16 cellular contexts compared by ENCODE assay signal in the genomic region with DNA sequence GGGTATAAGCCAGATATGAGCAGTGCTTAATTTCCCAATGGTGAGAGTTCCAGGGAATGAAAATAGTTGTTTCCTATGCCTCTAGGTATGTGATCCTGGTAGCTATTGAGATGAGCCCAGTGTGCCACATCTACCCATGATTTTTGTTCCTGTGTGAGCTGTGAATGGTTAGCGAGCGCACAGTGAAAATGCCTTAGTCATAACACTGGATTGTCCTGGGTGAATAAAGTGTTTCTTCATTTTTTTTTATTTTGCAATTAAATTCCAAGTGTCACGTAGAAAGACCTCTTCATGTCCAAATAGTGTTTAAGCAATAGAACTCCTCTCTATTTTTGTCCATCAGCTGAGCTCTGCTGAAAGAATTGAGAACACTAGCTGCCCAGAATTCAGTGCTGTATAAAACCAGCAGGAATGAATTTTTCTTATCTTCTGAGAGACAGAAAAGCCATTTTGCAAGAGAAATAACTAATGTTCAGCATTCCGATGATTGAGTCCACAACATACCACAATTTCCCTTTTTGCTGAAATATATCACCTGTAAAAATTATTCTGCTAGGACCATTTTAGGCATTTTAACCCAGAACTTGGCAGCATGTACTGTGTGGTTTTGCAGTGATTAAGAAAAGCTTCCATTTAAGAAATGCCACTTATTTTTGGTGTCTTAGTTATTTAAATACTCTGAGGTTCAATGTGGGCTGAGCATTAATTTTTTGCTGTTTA. TPM values are rescaled to one million over a fixed set of nuclear protein-coding genes. Genes with fewer than 3 reads are reported as not detected.
DNase-seq lines count a peak whose midpoint lies in the region; ATAC-seq and TF ChIP-seq lines count a peak whose summit lies in the region.
"Had no signal": no experiment of that assay in that cellular context is flagged by ENCODE, and none has a peak within 500 bp of the region (broad histone marks: within the 10 kb centered on the region; RNA-seq: fewer than 3 reads in every experiment).

No MANE protein-coding gene starts in this region.

- no peaks in the 10 kb centered on the region for H3K36me3 ChIP-seq in breast epithelium
- H3K36me3 ChIP-seq in heart right ventricle: no peaks in the 10 kb centered on the region
- no peaks in the 10 kb centered on the region for H3K36me3 ChIP-seq in psoas muscle (ENCODE audit: insufficient read depth in 1 of 2, low read depth in 1 of 2)
- no peaks in the 10 kb centered on the region for H3K36me3 ChIP-seq in CD8-positive, alpha-beta T cell (ENCODE audit: insufficient read depth, low read length)

- in situ Hi-C loops in ACHN (cut with HindIII; ENCODE audit: low pct_ligation_motif_present, low pct_unique_long_range_greater_than_20kb, low sequenced_read_pairs): no loop called here

- peaks cover 2% of the 10 kb centered on the region for H3K4me1 Mint-ChIP-seq in CD8-positive, alpha-beta T cell (ENCODE audit: low read depth)
- H3K4me1 Mint-ChIP-seq in natural killer cell treated with Interleukin-12 subunit alpha and Interleukin-12 subunit beta and Interleukin-15 and Interleukin-18, amount 100 ng/mL, for 72 hours (ENCODE audit: low read depth in 2 of 2): peaks cover 0 to 5% of the 10 kb centered on the region in 2 donors
- H3K4me1 Mint-ChIP-seq in natural killer cell: no peaks in the 10 kb centered on the region

- POLR2A ChIA-PET in CD8-positive, alpha-beta T cell (lab: Charles Lee): no interaction called here

- H3K36me3 Mint-ChIP-seq in CD8-positive, alpha-beta T cell: no peaks in the 10 kb centered on the region
- no peaks in the 10 kb centered on the region for H3K36me3 Mint-ChIP-seq in natural killer cell treated with Interleukin-12 subunit alpha and Interleukin-12 subunit beta and Interleukin-15 and Interleukin-18, amount 100 ng/mL, for 72 hours
- no peaks in the 10 kb centered on the region for H3K36me3 Mint-ChIP-seq in natural killer cell
- H3K36me3 Mint-ChIP-seq: activated naive CD8-positive, alpha-beta T cell had no signal

- peak; percentile 46 for DNase-seq in AG10803 (ENCODE audit: low read depth)
- DNase-seq in breast epithelium (ENCODE audit: low spot score in 2 of 2): no peak
- DNase-seq in heart right ventricle: no peak
- DNase-seq in psoas muscle: no peak
- no peak for DNase-seq in CD8-positive, alpha-beta T cell
- no peak for DNase-seq in natural killer cell treated with Interleukin-12 subunit alpha and Interleukin-12 subunit beta and Interleukin-15 and Interleukin-18, amount 100 ng/mL, for 72 hours (ENCODE audit: low spot score)
- no peak for DNase-seq in ACHN
- DNase-seq in natural killer cell: no peak
- DNase-seq: activated CD4-positive, alpha-beta T cell treated with anti-CD3 and anti-CD28 coated beads for 36 hours; COR-L47; GF-D8; Karpas-422; NCI-H187; NCI-H526 treated with DMSO at 0.1 percent for 48 hours; T-helper 17 cell had no signal

- intact Hi-C loops in breast epithelium (cut with DNase I; ENCODE audit: low total_unique reads): loop anchor here (5.0 kb wide), 1 partner anchor 81 kb away; no protein-coding TSS in a partner anchor
- intact Hi-C loops in heart right ventricle (cut with DNase I): no loop called here
- intact Hi-C loops in psoas muscle (cut with DNase I): no loop called here
- intact Hi-C loops in CD8-positive, alpha-beta T cell (cut with DNase I, micrococcal nuclease): no loop called here
- intact Hi-C loops in natural killer cell (cut with micrococcal nuclease): no loop called here

- H3K27ac ChIP-seq in breast epithelium (peak overlapping the region; percentile 38 to 55), heart right ventricle (peak overlapping the region in 6 of 10 donors; percentile 3 to 59 (median 54)), psoas muscle (peak overlapping the region; percentile 51)
- H3K27ac ChIP-seq in CD8-positive, alpha-beta T cell (ENCODE audit: low read depth, low read length): no peak overlapping the region

- no peak overlapping the region for H3K4me3 Mint-ChIP-seq in CD8-positive, alpha-beta T cell
- H3K4me3 Mint-ChIP-seq in natural killer cell treated with Interleukin-12 subunit alpha and Interleukin-12 subunit beta and Interleukin-15 and Interleukin-18, amount 100 ng/mL, for 72 hours: no peak overlapping the region
- H3K4me3 Mint-ChIP-seq in natural killer cell: no peak overlapping the region
- H3K4me3 Mint-ChIP-seq: activated CD4-positive, alpha-beta T cell treated with anti-CD3 and anti-CD28 coated beads for 36 hours; activated naive CD8-positive, alpha-beta T cell; T-helper 17 cell had no signal

- H3K9me3 Mint-ChIP-seq in CD8-positive, alpha-beta T cell: no peaks in the 10 kb centered on the region
- H3K9me3 Mint-ChIP-seq in natural killer cell treated with Interleukin-12 subunit alpha and Interleukin-12 subunit beta and Interleukin-15 and Interleukin-18, amount 100 ng/mL, for 72 hours: no peaks in the 10 kb centered on the region
- H3K9me3 Mint-ChIP-seq in natural killer cell: no peaks in the 10 kb centered on the region

- CTCF ChIA-PET in CD8-positive, alpha-beta T cell (lab: Charles Lee): no interaction called here

- H3K27ac Mint-ChIP-seq in CD8-positive, alpha-beta T cell: no peak overlapping the region
- no peak overlapping the region for H3K27ac Mint-ChIP-seq in natural killer cell treated with Interleukin-12 subunit alpha and Interleukin-12 subunit beta and Interleukin-15 and Interleukin-18, amount 100 ng/mL, for 72 hours
- H3K27ac Mint-ChIP-seq in natural killer cell: no peak overlapping the region
- H3K27ac Mint-ChIP-seq: activated CD4-positive, alpha-beta T cell treated with anti-CD3 and anti-CD28 coated beads for 36 hours; activated naive CD8-positive, alpha-beta T cell; T-helper 17 cell had no signal

- H3K27me3 ChIP-seq in breast epithelium (peaks cover 0 to 20% of the 10 kb centered on the region in 2 donors), heart right ventricle (peaks cover 0 to 16% (median 0%) of the 10 kb centered on the region in 7 donors), psoas muscle (ENCODE audit: insufficient read depth in 3 of 3, low read length in 2 of 3) (peaks cover 0 to 10% (median 0%) of the 10 kb centered on the region in 3 donors)
- H3K27me3 ChIP-seq in CD8-positive, alpha-beta T cell (ENCODE audit: insufficient read depth, low read length): no peaks in the 10 kb centered on the region

- no peaks in the 10 kb centered on the region for H3K4me1 ChIP-seq in breast epithelium
- peaks cover 0 to 30% (median 8%) of the 10 kb centered on the region in 9 donors for H3K4me1 ChIP-seq in heart right ventricle
- no peaks in the 10 kb centered on the region for H3K4me1 ChIP-seq in psoas muscle
- no peaks in the 10 kb centered on the region for H3K4me1 ChIP-seq in CD8-positive, alpha-beta T cell (ENCODE audit: insufficient read depth, low read length)

- H3K4me3 ChIP-seq in AG10803 (ENCODE audit: low read length): no peak overlapping the region
- H3K4me3 ChIP-seq in breast epithelium: no peak overlapping the region
- H3K4me3 ChIP-seq in heart right ventricle: peak overlapping the region in 1 of 10 donors; percentile 7
- H3K4me3 ChIP-seq in psoas muscle: peak overlapping the region; percentile 33
- no peak overlapping the region for H3K4me3 ChIP-seq in CD8-positive, alpha-beta T cell (ENCODE audit: low read depth, low read length)

- TF ChIP-seq POLR2A in breast epithelium (IDR thresholded peaks at IDR 0.05): no peak

- ATAC-seq in heart right ventricle: peak in 6 of 8 donors; percentile 25 to 71 (median 61)
- peak; percentile 75 to 96 (median 84) for ATAC-seq in psoas muscle
- ATAC-seq in CD8-positive, alpha-beta T cell: no peak
- no peak for ATAC-seq in natural killer cell treated with Interleukin-12 subunit alpha and Interleukin-12 subunit beta and Interleukin-15 and Interleukin-18, amount 100 ng/mL, for 72 hours
- no peak for ATAC-seq in natural killer cell
- ATAC-seq: activated CD4-positive, alpha-beta T cell treated with anti-CD3 and anti-CD28 coated beads for 36 hours; T-helper 17 cell had no signal

- WGBS in heart right ventricle, 2 donors: 66 to 76% methylated on average over 4 of the region's 4 CpGs
- 39 to 63% (median 54%) methylated on average over 4 of the region's 4 CpGs for WGBS in psoas muscle, 3 donors

- peaks cover 5% of the 10 kb centered on the region for H3K27me3 Mint-ChIP-seq in CD8-positive, alpha-beta T cell (ENCODE audit: low read depth)
- H3K27me3 Mint-ChIP-seq in natural killer cell treated with Interleukin-12 subunit alpha and Interleukin-12 subunit beta and Interleukin-15 and Interleukin-18, amount 100 ng/mL, for 72 hours: peaks cover 24 to 29% of the 10 kb centered on the region in 2 donors
- H3K27me3 Mint-ChIP-seq in natural killer cell (ENCODE audit: low read depth in 2 of 2): peaks cover 16 to 28% of the 10 kb centered on the region in 2 donors
- H3K27me3 Mint-ChIP-seq: activated naive CD8-positive, alpha-beta T cell; T-helper 17 cell had no signal

- TF ChIP-seq CTCF in AG10803 (conservative IDR thresholded peaks at IDR 0.05; ENCODE audit: low read length): no peak
- no peak for TF ChIP-seq CTCF in breast epithelium (IDR thresholded peaks at IDR 0.05)
- TF ChIP-seq CTCF in heart right ventricle (IDR thresholded peaks at IDR 0.05): no peak
- TF ChIP-seq CTCF in psoas muscle (IDR thresholded peaks at IDR 0.05): no peak
- TF ChIP-seq CTCF in CD8-positive, alpha-beta T cell (IDR thresholded peaks at IDR 0.05): no peak
- no peak for TF ChIP-seq CTCF in natural killer cell (IDR thresholded peaks at IDR 0.05)

- H3K9me3 ChIP-seq in breast epithelium (no peaks in the 10 kb centered on the region), heart right ventricle (no peaks in the 10 kb centered on the region), psoas muscle (no peaks in the 10 kb centered on the region)
- no peaks in the 10 kb centered on the region for H3K9me3 ChIP-seq in CD8-positive, alpha-beta T cell (ENCODE audit: low read length)

RNA-seq across cellular contexts. Expression of a gene that starts 5.6 kb away (rescaled TPM):
- total RNA-seq in breast epithelium (100 to 1,000 TPM; 124 to 558 (median 128) TPM), heart right ventricle (100 to 1,000 TPM in 6 of 10 donors, 10 to 100 TPM in 4; 52.6 to 152 (median 106) TPM), psoas muscle (100 to 1,000 TPM in 1 of 4 donors, 10 to 100 TPM in 2, 1 to 10 TPM in 1; 9.7 to 115 (median 31.4) TPM), natural killer cell (under 1 TPM in 1 of 3 donors, not detected in 2; 0.05 TPM)
- polyA plus RNA-seq in heart right ventricle (10 to 100 TPM; 25.7 to 61.4 TPM), psoas muscle (10 to 100 TPM; 12.3 to 67.8 (median 20.5) TPM)
- total RNA-seq in CD8-positive, alpha-beta T cell: not detected
- total RNA-seq in natural killer cell treated with Interleukin-12 subunit alpha and Interleukin-12 subunit beta and Interleukin-15 and Interleukin-18, amount 100 ng/mL, for 72 hours: 1 to 10 TPM in 1 of 2 donors, under 1 TPM in 1; 0.21 to 1.8 TPM

Comparison
In these comparisons a context has a peak if more than half of its experiments do, and no peak if none do; other contexts are left out.
1. ATAC-seq: peak in heart right ventricle (6 of 8) and psoas muscle (4 of 4); none in CD8-positive, alpha-beta T cell (single experiment), natural killer cell treated with Interleukin-12 subunit alpha and Interleukin-12 subunit beta and Interleukin-15 and Interleukin-18, amount 100 ng/mL, for 72 hours (0 of 2) and natural killer cell (0 of 3).